ENCODE assay signal across 16 cellular contexts in genomic region chr12:56101045-56101444, GRCh38. TPM values are rescaled to one million over a fixed set of nuclear protein-coding genes. Genes with fewer than 3 reads are reported as not detected.
"Had no signal": no experiment of that assay in that cellular context is flagged by ENCODE, and none has a peak within 500 bp of the region (broad histone marks: within the 10 kb centered on the region; RNA-seq: fewer than 3 reads in every experiment).

No MANE protein-coding gene starts in this region.

- H3K27ac ChIP-seq: parathyroid adenoma, sigmoid colon, SK-N-MC, thyroid gland had no signal

- H3K9me3 Mint-ChIP-seq: activated naive CD4-positive, alpha-beta T cell treated with anti-CD3 and anti-CD28 coated beads for 36 hours; activated T-helper 2 cell treated with anti-CD3 and anti-CD28 coated beads, Interferon-gamma antibody, Interleukin-2, Interleukin-4, amounts not matched to agents 10 μg/mL and 5 μg/mL and 100 μg/mL, durations not matched to agents 14 hours and 24 hours and 36 hours; dendritic cell treated with granulocyte-macrophage colony-stimulating factor and Interleukin-4, amounts not matched to agents 40 ng/mL and 50 ng/mL, for 4 days; memory B cell; naive B cell; stimulated activated naive B cell treated with anti-CD40 and anti-IgM and Interleukin-4, amounts not matched to agents 10 μg/mL and 1 μg/mL and 100 μg/mL, for 72 hours had no signal

- H3K9ac ChIP-seq: parathyroid adenoma had no signal

- H3K36me3 Mint-ChIP-seq: memory B cell, naive B cell had no signal

- H3K9me3 ChIP-seq: sigmoid colon, thyroid gland had no signal

- H3K27ac Mint-ChIP-seq: activated naive CD4-positive, alpha-beta T cell treated with anti-CD3 and anti-CD28 coated beads for 36 hours; activated T-helper 2 cell treated with anti-CD3 and anti-CD28 coated beads, Interferon-gamma antibody, Interleukin-2, Interleukin-4, amounts not matched to agents 10 μg/mL and 5 μg/mL and 100 μg/mL, durations not matched to agents 14 hours and 24 hours and 36 hours; dendritic cell treated with granulocyte-macrophage colony-stimulating factor and Interleukin-4, amounts not matched to agents 40 ng/mL and 50 ng/mL, for 4 days; memory B cell; naive B cell; stimulated activated naive B cell treated with anti-CD40 and anti-IgM and Interleukin-4, amounts not matched to agents 10 μg/mL and 1 μg/mL and 100 μg/mL, for 72 hours had no signal

- ATAC-seq: activated CD4-positive, CD25-positive, alpha-beta regulatory T cell treated with anti-CD3 and anti-CD28 coated beads, Interleukin-2, amount 50 U/mL, for 24 hours; stimulated activated naive B cell treated with anti-CD40 and anti-IgM and Interleukin-4, amounts not matched to agents 10 μg/mL and 1 μg/mL and 100 μg/mL, for 72 hours had no signal

- H3K4me3 ChIP-seq: sigmoid colon, SK-N-MC, thyroid gland had no signal

- DNase-seq: activated CD8-positive, alpha-beta memory T cell treated with anti-CD3 and anti-CD28 coated beads for 24 hours; activated CD8-positive, alpha-beta memory T cell treated with anti-CD3 and anti-CD28 coated beads, Interleukin-2, amount 50 U/mL, for 48 hours; activated naive CD4-positive, alpha-beta T cell treated with anti-CD3 and anti-CD28 coated beads for 36 hours; effector CD8-positive, alpha-beta T cell; naive B cell; sigmoid colon; stimulated activated CD4-positive, alpha-beta T cell treated with anti-CD3 and anti-CD28 coated beads, Interleukin-4, amount 100 ng/mL, for 4 hours; stimulated activated naive B cell treated with anti-CD40 and anti-IgM and Interleukin-4, amounts not matched to agents 10 μg/mL and 1 μg/mL and 100 μg/mL, for 72 hours; thyroid gland had no signal

- H2AFZ ChIP-seq: parathyroid adenoma had no signal

- H3K4me3 Mint-ChIP-seq: activated naive CD4-positive, alpha-beta T cell treated with anti-CD3 and anti-CD28 coated beads for 36 hours; dendritic cell treated with granulocyte-macrophage colony-stimulating factor and Interleukin-4, amounts not matched to agents 40 ng/mL and 50 ng/mL, for 4 days; memory B cell; stimulated activated naive B cell treated with anti-CD40 and anti-IgM and Interleukin-4, amounts not matched to agents 10 μg/mL and 1 μg/mL and 100 μg/mL, for 72 hours had no signal

- H3K27me3 ChIP-seq: sigmoid colon, thyroid gland had no signal

- H3K36me3 ChIP-seq: sigmoid colon had no signal

RNA-seq across cellular contexts. Expression of gene ERBB3, which starts 21.1 kb away (rescaled TPM):
- total RNA-seq: glomerular endothelial cell had no signal
